Comparison of ENCODE assay signal across 8 cellular contexts in genomic region chr17:74776044-74776962, GRCh38. TPM values are rescaled to one million over a fixed set of nuclear protein-coding genes. Genes with fewer than 3 reads are reported as not detected.
DNase-seq lines count a peak whose midpoint lies in the region; ATAC-seq and TF ChIP-seq lines count a peak whose summit lies in the region.

Gene NAT9 (minus strand): TSS chr17:74776345. CDS start chr17:74775698, 647 bp downstream.

- H3K27ac Mint-ChIP-seq in GM23338: peak within 1 kb of the TSS; percentile 95
- peak within 1 kb of the TSS; percentile 93 to 99 (median 96) for H3K27ac Mint-ChIP-seq in naive thymus-derived CD8-positive, alpha-beta T cell
- peak within 1 kb of the TSS; percentile 97 for H3K27ac Mint-ChIP-seq in stimulated activated naive B cell treated with anti-CD40 and anti-IgM and Interleukin-4, amounts not matched to agents 10 μg/mL and 1 μg/mL and 100 μg/mL, for 72 hours

- H3K27me3 ChIP-seq in DND-41 (ENCODE audit: insufficient read depth, low read length, poor library complexity) (no peaks in the 10 kb centered on the region), GM23338 (ENCODE audit: insufficient read depth) (no peaks in the 10 kb centered on the region)

- peak within 1 kb of the TSS; percentile 86 for H2AFZ ChIP-seq in DND-41 (ENCODE audit: low read depth, low read length)
- no peak within 1 kb of the TSS for H2AFZ ChIP-seq in GM23338

- H3K4me3 ChIP-seq in DND-41 (ENCODE audit: low read depth in 1 of 2, low read length in 2 of 2) (peak within 1 kb of the TSS; percentile 87 to 90), GM23338 (peak within 1 kb of the TSS; percentile 93), LNCaP clone FGC (ENCODE audit: low read depth, low read length) (peak within 1 kb of the TSS; percentile 96), fibroblast of mammary gland (ENCODE audit: control insufficient read depth, low read depth, low read length) (peak within 1 kb of the TSS; percentile 95)

- no peaks in the 10 kb centered on the region for H3K9me3 Mint-ChIP-seq in GM23338
- H3K9me3 Mint-ChIP-seq in naive thymus-derived CD8-positive, alpha-beta T cell: no peaks in the 10 kb centered on the region
- H3K9me3 Mint-ChIP-seq in stimulated activated naive B cell treated with anti-CD40 and anti-IgM and Interleukin-4, amounts not matched to agents 10 μg/mL and 1 μg/mL and 100 μg/mL, for 72 hours: no peaks in the 10 kb centered on the region

- H3K79me2 ChIP-seq in DND-41 (ENCODE audit: insufficient read depth, low read length) (peaks cover 47% of the 10 kb centered on the region), GM23338 (replicated peaks; ENCODE audit: insufficient read depth) (peaks cover 35% of the 10 kb centered on the region)

- peaks cover 4% of the 10 kb centered on the region for H3F3A ChIP-seq in GM23338 (replicated peaks; ENCODE audit: low read depth)

- H3K27ac ChIP-seq in DND-41 (ENCODE audit: low read length) (peak within 1 kb of the TSS; percentile 87), GM23338 (ENCODE audit: low read depth) (peak within 1 kb of the TSS; percentile 77)

- H3K4me1 ChIP-seq in DND-41 (ENCODE audit: insufficient read depth, low read length) (peaks cover 23% of the 10 kb centered on the region), GM23338 (ENCODE audit: insufficient read depth) (peaks cover 12% of the 10 kb centered on the region)

- H3K9me3 ChIP-seq in DND-41 (ENCODE audit: insufficient read depth, low read length, severe bottlenecking): no peaks in the 10 kb centered on the region

- POLR2A ChIA-PET in naive thymus-derived CD8-positive, alpha-beta T cell (lab: Charles Lee): interaction anchor here (0.6 to 14.1 kb wide), 10 partner anchors 11 to 97 kb away, joined by 3 to 231 read pairs (median 8); partner anchors contain the start of genes FDXR, NHERF1 and RAB37

- peaks cover 18% of the 10 kb centered on the region for H3K27me3 Mint-ChIP-seq in GM23338 (ENCODE audit: insufficient read depth, low read depth, poor library complexity)
- H3K27me3 Mint-ChIP-seq in naive thymus-derived CD8-positive, alpha-beta T cell: no peaks in the 10 kb centered on the region
- no peaks in the 10 kb centered on the region for H3K27me3 Mint-ChIP-seq in stimulated activated naive B cell treated with anti-CD40 and anti-IgM and Interleukin-4, amounts not matched to agents 10 μg/mL and 1 μg/mL and 100 μg/mL, for 72 hours

- peak within 1 kb of the TSS; percentile 81 for H3K9ac ChIP-seq in DND-41 (ENCODE audit: low read depth, low read length)

- H4K20me1 ChIP-seq in DND-41 (ENCODE audit: insufficient read depth, low read length): peaks cover 32% of the 10 kb centered on the region; the same call in 1 of the 2 replicates
- H4K20me1 ChIP-seq in GM23338 (replicated peaks; ENCODE audit: insufficient read depth): peaks cover 16% of the 10 kb centered on the region; the same call in 1 of the 2 replicates

- H3K4me1 Mint-ChIP-seq in GM23338: peaks cover 14% of the 10 kb centered on the region
- H3K4me1 Mint-ChIP-seq in naive thymus-derived CD8-positive, alpha-beta T cell: peaks cover 26 to 71% (median 61%) of the 10 kb centered on the region in 4 donors
- H3K4me1 Mint-ChIP-seq in stimulated activated naive B cell treated with anti-CD40 and anti-IgM and Interleukin-4, amounts not matched to agents 10 μg/mL and 1 μg/mL and 100 μg/mL, for 72 hours: peaks cover 36 to 54% of the 10 kb centered on the region in 2 donors

- H3K4me3 Mint-ChIP-seq in GM23338: peak within 1 kb of the TSS; percentile 93
- peak within 1 kb of the TSS; percentile 96 to 100 (median 99) for H3K4me3 Mint-ChIP-seq in naive thymus-derived CD8-positive, alpha-beta T cell
- H3K4me3 Mint-ChIP-seq in stimulated activated naive B cell treated with anti-CD40 and anti-IgM and Interleukin-4, amounts not matched to agents 10 μg/mL and 1 μg/mL and 100 μg/mL, for 72 hours: peak within 1 kb of the TSS; percentile 91 to 95

- H3K9me2 ChIP-seq in GM23338 (ENCODE audit: insufficient read depth): no peaks in the 10 kb centered on the region

- TF ChIP-seq CTCF in DND-41 (IDR thresholded peaks at IDR 0.05; ENCODE audit: borderline replicate concordance, extremely low read depth, low read length, poor library complexity, severe bottlenecking): no peak
- no peak for TF ChIP-seq CTCF in GM23338 (conservative IDR thresholded peaks at IDR 0.05; ENCODE audit: low read depth in 2 of 2)
- TF ChIP-seq CTCF in LNCaP clone FGC (IDR thresholded peaks at IDR 0.05; ENCODE audit: control insufficient read depth, extremely low read depth, insufficient read depth): no peak
- TF ChIP-seq CTCF in fibroblast of mammary gland (conservative IDR thresholded peaks at IDR 0.05; ENCODE audit: control insufficient read depth, insufficient read depth, low read depth, low read length): no peak

- H3K4me2 ChIP-seq in DND-41 (ENCODE audit: insufficient read depth, low read length) (peak within 1 kb of the TSS; percentile 100), GM23338 (peak within 1 kb of the TSS; percentile 99)

- DNase-seq in DND-41 (peak; percentile 98), GM23338 (ENCODE audit: low spot score) (peak; percentile 99), LNCaP clone FGC (ENCODE audit: low read depth) (peak; percentile 72), RPMI8226 (peak; percentile 99), fibroblast of mammary gland (ENCODE audit: low read depth) (peak; percentile 89)
- peak; percentile 99 for DNase-seq in activated T-helper 1 cell treated with anti-CD3 and anti-CD28 coated beads, Interleukin-2, amount 50 U/mL, for 16 hours (ENCODE audit: low read depth in 1 of 2, low spot score in 1 of 2)
- peak; percentile 95 to 100 (median 98) for DNase-seq in naive thymus-derived CD8-positive, alpha-beta T cell
- peak; percentile 99 for DNase-seq in stimulated activated naive B cell treated with anti-CD40 and anti-IgM and Interleukin-4, amounts not matched to agents 10 μg/mL and 1 μg/mL and 100 μg/mL, for 72 hours

- H3K36me3 Mint-ChIP-seq in GM23338 (ENCODE audit: low read depth): peaks cover 35% of the 10 kb centered on the region
- peaks cover 0 to 26% (median 2%) of the 10 kb centered on the region in 3 donors for H3K36me3 Mint-ChIP-seq in naive thymus-derived CD8-positive, alpha-beta T cell
- H3K36me3 Mint-ChIP-seq in stimulated activated naive B cell treated with anti-CD40 and anti-IgM and Interleukin-4, amounts not matched to agents 10 μg/mL and 1 μg/mL and 100 μg/mL, for 72 hours: peaks cover 30 to 37% of the 10 kb centered on the region in 2 donors

- H3K36me3 ChIP-seq in DND-41 (ENCODE audit: insufficient read depth, low read length) (peaks cover 36% of the 10 kb centered on the region), GM23338 (ENCODE audit: insufficient read depth) (no peaks in the 10 kb centered on the region)

- peak; percentile 86 for ATAC-seq in DND-41 (ENCODE audit: insufficient read depth, low read depth)
- peak; percentile 92 for ATAC-seq in GM23338
- peak; percentile 76 to 83 for ATAC-seq in naive thymus-derived CD8-positive, alpha-beta T cell
- peak; percentile 69 to 83 for ATAC-seq in stimulated activated naive B cell treated with anti-CD40 and anti-IgM and Interleukin-4, amounts not matched to agents 10 μg/mL and 1 μg/mL and 100 μg/mL, for 72 hours (replicated peaks)

TF ChIP-seq in GM23338, 12 proteins besides CTCF, POLR2A, EP300 and RAD21 (continues in another document):
- peak; percentile 58 for TF ChIP-seq REST (IDR thresholded peaks at IDR 0.05; ENCODE audit: unreplicated experiment)

RNA-seq across cellular contexts. Expression of gene NAT9, which starts in this region (rescaled TPM):
- 37.5 and 62.1 TPM in 2 replicates for total RNA-seq in GM23338 (2014; rRNA removed; shearing (Covaris generic))
- 30.7 and 37.3 TPM in 2 replicates for polyA plus RNA-seq in GM23338 (2016; fragmentation: Nextera tagmentation; extraction: Ambion mirVana)
- total RNA-seq in naive thymus-derived CD8-positive, alpha-beta T cell: 10 to 100 TPM; 66.5 to 71.5 TPM
- polyA plus RNA-seq in naive thymus-derived CD8-positive, alpha-beta T cell: 10 to 100 TPM in 2 of 3 donors, 1 to 10 TPM in 1; 9.8 to 28.3 (median 20.2) TPM

Comparison
In these comparisons a context has a peak if more than half of its experiments do, and no peak if none do; other contexts are left out.
1. Peak in every context shown above with its lines: DNase-seq, ATAC-seq, H3K4me3 ChIP-seq and H3K27ac ChIP-seq.